Comparison of ENCODE assay signal across 8 cellular contexts in the genomic region with DNA sequence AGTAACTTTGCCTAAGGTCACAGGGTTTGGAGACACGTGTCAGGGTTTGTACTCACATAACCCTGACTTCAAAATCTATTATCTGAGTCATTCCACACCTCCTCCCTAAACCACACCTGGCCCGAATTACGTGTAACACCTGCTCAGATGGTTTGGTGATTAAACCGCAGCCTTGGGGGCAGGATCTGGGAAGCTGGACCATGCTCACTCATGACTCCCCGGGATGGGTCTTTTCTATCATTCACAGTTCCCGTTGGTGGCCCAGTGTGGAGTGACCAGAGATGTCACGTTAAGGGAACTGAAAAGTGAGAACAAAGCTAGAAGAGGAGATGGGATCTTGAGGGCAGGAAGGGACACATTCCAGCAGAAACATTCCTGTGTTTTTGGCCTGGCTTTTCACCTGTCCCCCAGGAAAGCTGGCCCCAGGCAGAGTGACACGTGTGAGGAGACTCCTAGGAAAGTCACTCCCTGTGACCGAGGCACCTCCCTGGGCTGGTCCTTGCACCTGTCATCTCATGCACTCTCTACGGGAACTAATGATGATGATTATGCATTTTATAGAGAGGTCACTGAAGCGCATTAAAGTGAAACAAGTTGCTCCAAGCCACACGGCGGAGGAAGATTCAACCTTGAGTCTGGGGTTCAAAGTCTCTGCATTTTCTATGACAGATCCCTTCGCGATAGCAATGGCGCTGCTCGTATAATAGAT.
A peak's percentile ranks its signal among the peaks of the same experiment; 100 is the strongest.
DNase-seq lines count a peak whose midpoint lies in the region; ATAC-seq, FAIRE-seq and TF ChIP-seq lines count a peak whose summit lies in the region.

No MANE protein-coding gene starts in this region.

- no peak for TF ChIP-seq CTCF in A673 (conservative IDR thresholded peaks at IDR 0.05; ENCODE audit: low read depth, low read length)

- H3K36me3 ChIP-seq in small intestine (ENCODE audit: control insufficient read depth in 2 of 2, insufficient read depth in 2 of 2, low read length in 2 of 2), result no peaks in the 10 kb centered on the region
- H3K36me3 ChIP-seq in A673 (ENCODE audit: insufficient read depth, low read length, poor library complexity, severe bottlenecking), result no peaks in the 10 kb centered on the region

- H3K4me3 ChIP-seq in small intestine (ENCODE audit: low read depth in 1 of 2, low read length in 2 of 2) (no peak overlapping the region), A673 (ENCODE audit: low read depth, low read length, poor library complexity, severe bottlenecking) (no peak overlapping the region)

- H3K27ac ChIP-seq in small intestine (ENCODE audit: low read depth in 1 of 2, low read length in 1 of 2) (peak overlapping the region; percentile 89 to 93), A673 (ENCODE audit: low read depth, low read length, poor library complexity, severe bottlenecking) (no peak overlapping the region)

- peak; percentile 54 for DNase-seq in activated T-cell treated with anti-CD3 and anti-CD28 coated beads, Interleukin-2, amount 50 U/mL, for 1 hour
- DNase-seq in small intestine, result peak; percentile 95
- no peak for DNase-seq in NCI-H510A treated with DMSO at 0.1 percent for 48 hours (lab: John Stamatoyannopoulos, UW)
- DNase-seq in A673 (ENCODE audit: low spot score), result no peak
- no peak for DNase-seq in SW 1271 (lab: John Stamatoyannopoulos, UW)
- no peak for DNase-seq in germinal center (ENCODE audit: low spot score)

- BruUV-seq in A673 (replicated peaks; lab: Mats Ljungman, UMichigan), result no TSS peak

- H3K27me3 ChIP-seq in small intestine (ENCODE audit: control insufficient read depth in 2 of 2, insufficient read depth in 2 of 2, low read length in 2 of 2) (no peaks in the 10 kb centered on the region), A673 (replicated peaks; ENCODE audit: insufficient read depth, low read depth, low read length, poor library complexity) (no peaks in the 10 kb centered on the region)

- peaks cover 14 to 20% of the 10 kb centered on the region in 2 donors for H3K4me1 ChIP-seq in small intestine (ENCODE audit: control insufficient read depth in 2 of 2, insufficient read depth in 1 of 2, low read depth in 1 of 2, low read length in 1 of 2)
- no peaks in the 10 kb centered on the region for H3K4me1 ChIP-seq in A673 (ENCODE audit: insufficient read depth, low read length, poor library complexity, severe bottlenecking)

- no peak for FAIRE-seq in small intestine (lab: Jason Lieb, UNC)

- 13 to 52% (median 25%) methylated on average over 17 of the region's 17 CpGs for whole genome bisulfite sequencing in small intestine, 3 donors

- POLR2A ChIA-PET in A673 (lab: Charles Lee; ENCODE audit: low non-redundant PET), result no interaction called here

- intact Hi-C loops in A673 (cut with micrococcal nuclease; ENCODE audit: unreplicated experiment), result no loop called here

- H3K9me3 ChIP-seq in small intestine (ENCODE audit: control insufficient read depth, low read depth) (no peaks in the 10 kb centered on the region), A673 (ENCODE audit: low read depth, low read length, poor library complexity, severe bottlenecking) (no peaks in the 10 kb centered on the region)

- CTCF ChIA-PET in A673 (lab: Charles Lee), result no interaction called here

- peak; percentile 67 for ATAC-seq in GM18907 (IDR thresholded peaks at IDR 0.05; ENCODE audit: unreplicated experiment)
- ATAC-seq in HG03342 (IDR thresholded peaks at IDR 0.05; ENCODE audit: unreplicated experiment), result peak; percentile 52

Comparison
In these comparisons a context has a peak if more than half of its experiments do, and no peak if none do; other contexts are left out.
1. DNase-seq: peak in activated T-cell treated with anti-CD3 and anti-CD28 coated beads, Interleukin-2, amount 50 U/mL, for 1 hour (single experiment) and small intestine (single experiment); none in NCI-H510A treated with DMSO at 0.1 percent for 48 hours (single experiment), A673 (single experiment), SW 1271 (0 of 2) and germinal center (single experiment).